9 cellular contexts compared by ENCODE assay signal in the genomic region with DNA sequence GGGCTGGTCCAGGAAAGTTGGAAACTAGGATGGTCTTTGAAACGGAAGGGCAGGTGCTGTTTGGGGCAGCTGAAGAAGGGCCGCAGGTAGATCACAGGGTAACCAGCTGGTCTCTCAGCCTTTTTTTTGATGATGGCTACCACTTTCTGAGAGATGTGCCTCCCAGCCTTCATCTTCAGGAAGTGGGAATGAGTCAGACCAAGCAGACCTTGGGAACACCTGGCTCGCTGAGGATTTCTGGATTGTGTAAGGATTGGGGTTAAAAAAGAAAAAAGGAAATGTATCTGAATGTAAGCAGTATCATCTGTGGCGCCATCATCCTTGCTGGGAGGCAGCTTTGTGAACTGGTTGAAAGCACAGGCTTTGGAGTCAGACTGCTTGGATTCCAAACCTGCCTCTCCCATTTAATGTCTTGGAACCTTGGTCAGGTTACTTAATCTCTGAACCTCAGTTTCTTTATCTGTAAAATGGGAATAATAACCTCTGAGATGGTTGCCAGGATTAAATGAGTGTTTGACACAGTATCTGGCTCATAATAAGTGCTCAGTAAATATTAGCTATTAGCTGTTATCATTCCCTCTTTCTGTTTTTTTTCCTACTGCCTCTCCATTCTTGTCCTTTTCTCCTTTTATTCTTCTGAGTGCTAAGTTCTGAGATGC. TPM values are rescaled to one million over a fixed set of nuclear protein-coding genes. Genes with fewer than 3 reads are reported as not detected.
DNase-seq lines count a peak whose midpoint lies in the region; TF ChIP-seq lines count a peak whose summit lies in the region.
"Had no signal": no experiment of that assay in that cellular context is flagged by ENCODE, and none has a peak within 500 bp of the region (broad histone marks: within the 10 kb centered on the region; RNA-seq: fewer than 3 reads in every experiment).

No MANE protein-coding gene starts in this region.

- no peaks in the 10 kb centered on the region for H3K9me3 Mint-ChIP-seq in T-helper 2 cell treated with Interferon-gamma antibody and Interleukin-4, amounts not matched to agents 5 μg/mL and 100 μg/mL, for 36 hours

- peaks cover 26% of the 10 kb centered on the region for H3K4me1 Mint-ChIP-seq in T-helper 2 cell treated with Interferon-gamma antibody and Interleukin-4, amounts not matched to agents 5 μg/mL and 100 μg/mL, for 36 hours (ENCODE audit: low read depth)

- intact Hi-C loops in esophagus squamous epithelium (cut with DNase I): no loop called here

- H3K4me1 ChIP-seq in skeletal muscle tissue (ENCODE audit: control insufficient read depth in 3 of 3, insufficient read depth in 3 of 3, low read length in 3 of 3): peaks cover 11 to 17% (median 14%) of the 10 kb centered on the region in 3 donors
- peaks cover 11 to 45% (median 26%) of the 10 kb centered on the region in 3 donors for H3K4me1 ChIP-seq in esophagus squamous epithelium

- H3K9me3 ChIP-seq in skeletal muscle tissue (ENCODE audit: control insufficient read depth in 3 of 3, low read length in 3 of 3): no peaks in the 10 kb centered on the region
- H3K9me3 ChIP-seq in esophagus squamous epithelium: no peaks in the 10 kb centered on the region

- WGBS in esophagus squamous epithelium, 2 donors: 30 to 40% methylated on average over 4 of the region's 4 CpGs

- H3K27me3 Mint-ChIP-seq in T-helper 2 cell treated with Interferon-gamma antibody and Interleukin-4, amounts not matched to agents 5 μg/mL and 100 μg/mL, for 36 hours (ENCODE audit: low read depth): peaks cover 18% of the 10 kb centered on the region

- no peak overlapping the region for H3K4me3 ChIP-seq in skeletal muscle tissue (ENCODE audit: low read length in 3 of 3)
- H3K4me3 ChIP-seq in esophagus squamous epithelium: no peak overlapping the region

- H3K36me3 ChIP-seq in skeletal muscle tissue (ENCODE audit: control insufficient read depth in 3 of 3, insufficient read depth in 3 of 3, low read length in 3 of 3) (no peaks in the 10 kb centered on the region), esophagus squamous epithelium (no peaks in the 10 kb centered on the region)

- TF ChIP-seq POLR2A in esophagus squamous epithelium (IDR thresholded peaks at IDR 0.05): no peak

- no peak for DNase-seq in T-helper 2 cell treated with Interferon-gamma antibody and Interleukin-4, amounts not matched to agents 5 μg/mL and 100 μg/mL, for 36 hours (ENCODE audit: low spot score)
- DNase-seq in T-helper 2 cell (no peak), MV-4-11 (lab: John Stamatoyannopoulos, UW) (peak; percentile 27), ecto neural progenitor cell (ENCODE audit: low spot score) (peak; percentile 39), middle frontal gyrus (ENCODE audit: extremely low spot score, low spot score) (no peak), LoVo (ENCODE audit: low spot score) (no peak), esophagus squamous epithelium (lab: John Stamatoyannopoulos, UW) (no peak)
- DNase-seq: NCI-H1105 treated with DMSO at 0.1 percent for 48 hours had no signal

- H3K27ac ChIP-seq in skeletal muscle tissue (ENCODE audit: low read depth, low read length) (peak overlapping the region; percentile 12), esophagus squamous epithelium (peak overlapping the region in 2 of 4 donors; percentile 31 to 89)

- no peak overlapping the region for H3K27ac Mint-ChIP-seq in T-helper 2 cell treated with Interferon-gamma antibody and Interleukin-4, amounts not matched to agents 5 μg/mL and 100 μg/mL, for 36 hours

- TF ChIP-seq CTCF in esophagus squamous epithelium (IDR thresholded peaks at IDR 0.05): no peak

- peak overlapping the region in 1 of 3 donors; percentile 8 for H3K9ac ChIP-seq in skeletal muscle tissue (ENCODE audit: low read depth in 1 of 3, low read length in 3 of 3)

- peak overlapping the region; percentile 61 for H3K4me3 Mint-ChIP-seq in T-helper 2 cell treated with Interferon-gamma antibody and Interleukin-4, amounts not matched to agents 5 μg/mL and 100 μg/mL, for 36 hours

- H3K27me3 ChIP-seq in skeletal muscle tissue (ENCODE audit: control insufficient read depth in 3 of 3, insufficient read depth in 3 of 3, low read length in 3 of 3) (no peaks in the 10 kb centered on the region), esophagus squamous epithelium (no peaks in the 10 kb centered on the region)

- H3K36me3 Mint-ChIP-seq in T-helper 2 cell treated with Interferon-gamma antibody and Interleukin-4, amounts not matched to agents 5 μg/mL and 100 μg/mL, for 36 hours (ENCODE audit: low read depth): no peaks in the 10 kb centered on the region

RNA-seq across cellular contexts. Expression of gene PRPF40B, which starts 1.7 kb away (rescaled TPM):
- total RNA-seq in skeletal muscle tissue (7.3 TPM), esophagus squamous epithelium (10 to 100 TPM in 2 of 4 donors, 1 to 10 TPM in 2; 5.2 to 14.5 (median 10.2) TPM)

RNA-seq across cellular contexts. Expression of gene FAM186B, which starts 19.6 kb away (rescaled TPM):
- total RNA-seq in skeletal muscle tissue (not detected), esophagus squamous epithelium (1 to 10 TPM in 1 of 4 donors, under 1 TPM in 1, not detected in 2; 0.19 to 1.1 TPM)

RNA-seq across cellular contexts. Expression of gene MCRS1, which starts 57.1 kb away (rescaled TPM):
- total RNA-seq in skeletal muscle tissue (33.9 TPM), esophagus squamous epithelium (10 to 100 TPM; 38.8 to 54.2 (median 45.0) TPM)

Comparison
In these comparisons a context has a peak if more than half of its experiments do, and no peak if none do; other contexts are left out.
1. DNase-seq: peak in MV-4-11 (single experiment) and ecto neural progenitor cell (single experiment); none in T-helper 2 cell treated with Interferon-gamma antibody and Interleukin-4, amounts not matched to agents 5 μg/mL and 100 μg/mL, for 36 hours (single experiment), T-helper 2 cell (0 of 5), middle frontal gyrus (single experiment), LoVo (single experiment) and esophagus squamous epithelium (single experiment).